In genomic region chr19:13153627-13154240, GRCh38 we compare ENCODE assay signal across 7 cellular contexts. TPM values are rescaled to one million over a fixed set of nuclear protein-coding genes. Genes with fewer than 3 reads are reported as not detected.
DNase-seq lines count a peak whose midpoint lies in the region; ATAC-seq and TF ChIP-seq lines count a peak whose summit lies in the region.

No MANE protein-coding gene starts in this region.

- H3K9me3 ChIP-seq in ascending aorta (no peaks in the 10 kb centered on the region), iPS-18c (ENCODE audit: control insufficient read depth, insufficient read depth, low read length) (peaks cover 5% of the 10 kb centered on the region)

- no peak for ATAC-seq in omental fat pad (ENCODE audit: low FRiP score)

- TF ChIP-seq CTCF in GM10266 (IDR thresholded peaks at IDR 0.05; ENCODE audit: control insufficient read depth, insufficient read depth, low read depth, missing control alignments): peak; percentile 20
- TF ChIP-seq CTCF in ascending aorta (IDR thresholded peaks at IDR 0.05): peak in 2 of 3 experiments; percentile 0 to 7
- no peak for TF ChIP-seq CTCF in omental fat pad (IDR thresholded peaks at IDR 0.05)

- H3K27me3 ChIP-seq in ascending aorta: no peaks in the 10 kb centered on the region

- DNase-seq in GM10266 (ENCODE audit: extremely low spot score): no peak
- DNase-seq in NCI-H1092 (lab: John Stamatoyannopoulos, UW): peak; percentile 50
- DNase-seq in ascending aorta (ENCODE audit: low spot score in 2 of 2): no peak
- DNase-seq in stimulated activated CD4-positive, alpha-beta T cell treated with anti-CD3 and anti-CD28 coated beads, Interleukin-4, amount 100 ng/mL, for 4 hours: peak; percentile 16 to 32
- no peak for DNase-seq in omental fat pad (ENCODE audit: low spot score)
- no peak for DNase-seq in NCI-H187 (lab: John Stamatoyannopoulos, UW)

- intact Hi-C loops in ascending aorta (cut with DNase I): loop anchor here (2.0 to 10.0 kb wide), 6 partner anchors 363 to 919 kb away; partner anchors contain the start of genes HOOK2, JUNB, MISP3 and RFX1

- peak overlapping the region; percentile 92 to 99 for H3K4me3 ChIP-seq in ascending aorta
- H3K4me3 ChIP-seq in iPS-18c (ENCODE audit: insufficient read depth, low read depth, low read length): peak overlapping the region; percentile 90

- H3K27ac ChIP-seq in ascending aorta: peak overlapping the region; percentile 99

- H3K36me3 ChIP-seq in ascending aorta: peaks cover 0 to 12% of the 10 kb centered on the region in 2 donors

- H3K4me1 ChIP-seq in ascending aorta: peaks cover 2 to 12% of the 10 kb centered on the region in 2 donors

RNA-seq across cellular contexts. Expression of gene IER2, which starts 3.5 kb away (rescaled TPM):
- 907 TPM for total RNA-seq in ascending aorta
- total RNA-seq in omental fat pad: 100 to 1,000 TPM; 110 to 253 (median 210) TPM

RNA-seq across cellular contexts. Expression of gene STX10, which starts 3.6 kb away (rescaled TPM):
- 31.6 TPM for total RNA-seq in ascending aorta
- total RNA-seq in omental fat pad: 10 to 100 TPM; 41.0 to 97.6 (median 53.9) TPM

RNA-seq across cellular contexts. Expression of gene NACC1, which starts 35.7 kb away (rescaled TPM):
- total RNA-seq in ascending aorta (35.5 TPM), omental fat pad (10 to 100 TPM; 12.0 to 44.7 (median 23.0) TPM)

RNA-seq across cellular contexts. Expression of gene TRMT1, which starts 37.2 kb away (rescaled TPM):
- total RNA-seq in ascending aorta (17.3 TPM), omental fat pad (10 to 100 TPM; 27.0 to 70.5 (median 39.2) TPM)

RNA-seq across cellular contexts. Expression of gene LYL1, which starts 51.1 kb away (rescaled TPM):
- total RNA-seq in ascending aorta (46.7 TPM), omental fat pad (10 to 100 TPM in 3 of 4 donors, 1 to 10 TPM in 1; 5.5 to 29.9 (median 20.5) TPM)

Comparison
In these comparisons a context has a peak if more than half of its experiments do, and no peak if none do; other contexts are left out.
1. DNase-seq: peak in NCI-H1092 (single experiment) and stimulated activated CD4-positive, alpha-beta T cell treated with anti-CD3 and anti-CD28 coated beads, Interleukin-4, amount 100 ng/mL, for 4 hours (2 of 2); none in GM10266 (single experiment), ascending aorta (0 of 2), omental fat pad (single experiment) and NCI-H187 (0 of 2).
2. CTCF ChIP-seq: peak in GM10266 (single experiment) and ascending aorta (2 of 3); none in omental fat pad (0 of 3).